Comparison of ENCODE assay signal across 11 cellular contexts in genomic region chr10:89553064-89553734, GRCh38. TPM values are rescaled to one million over a fixed set of nuclear protein-coding genes. Genes with fewer than 3 reads are reported as not detected.
A peak's percentile ranks its signal among the peaks of the same experiment; 100 is the strongest.
DNase-seq lines count a peak whose midpoint lies in the region; ATAC-seq, FAIRE-seq and TF ChIP-seq lines count a peak whose summit lies in the region.
"Had no signal": no experiment of that assay in that cellular context is flagged by ENCODE, and none has a peak within 500 bp of the region (broad histone marks: within the 10 kb centered on the region; RNA-seq: fewer than 3 reads in every experiment).

No MANE protein-coding gene starts in this region.

- H3K36me3 ChIP-seq in spleen: no peaks in the 10 kb centered on the region

- TF ChIP-seq CTCF in fibroblast of pulmonary artery (IDR thresholded peaks at IDR 0.05; ENCODE audit: low read length, missing control alignments) (no peak), progenitor cell of endocrine pancreas (IDR thresholded peaks at IDR 0.05; ENCODE audit: unreplicated experiment) (no peak), spleen (IDR thresholded peaks at IDR 0.05 in 8 of 11, conservative IDR thresholded peaks at IDR 0.05 in 3 of 11) (no peak), nephron progenitor cell (IDR thresholded peaks at IDR 0.05) (no peak)

- H3K27ac ChIP-seq in spleen: no peak overlapping the region

- TF ChIP-seq POLR2A in spleen (IDR thresholded peaks at IDR 0.05): no peak

- intact Hi-C loops in spleen (cut with DNase I; ENCODE audit: low total_unique reads): no loop called here

- H3K9me3 Mint-ChIP-seq in progenitor cell of endocrine pancreas (ENCODE audit: low read depth) (no peaks in the 10 kb centered on the region), immature natural killer cell (no peaks in the 10 kb centered on the region), nephron progenitor cell (peaks cover 8% of the 10 kb centered on the region)
- H3K9me3 Mint-ChIP-seq: memory B cell had no signal

- H3K27ac Mint-ChIP-seq in progenitor cell of endocrine pancreas (peak overlapping the region; percentile 85), immature natural killer cell (no peak overlapping the region), nephron progenitor cell (no peak overlapping the region)
- H3K27ac Mint-ChIP-seq: memory B cell had no signal

- no peak for ATAC-seq in GM18870 (IDR thresholded peaks at IDR 0.05; ENCODE audit: unreplicated experiment)

- H3K36me3 Mint-ChIP-seq in progenitor cell of endocrine pancreas (ENCODE audit: insufficient read depth): peaks cover 1% of the 10 kb centered on the region
- H3K36me3 Mint-ChIP-seq in immature natural killer cell: no peaks in the 10 kb centered on the region
- H3K36me3 Mint-ChIP-seq in nephron progenitor cell (ENCODE audit: low read depth): no peaks in the 10 kb centered on the region
- H3K36me3 Mint-ChIP-seq: memory B cell had no signal

- no peaks in the 10 kb centered on the region for H3K9me3 ChIP-seq in spleen

- no peaks in the 10 kb centered on the region for H3K4me1 ChIP-seq in spleen

- in situ Hi-C loops in Caki2 (cut with HindIII; ENCODE audit: low pct_unique_long_range_greater_than_20kb, low sequenced_read_pairs): no loop called here

- H3K4me3 ChIP-seq in fibroblast of pulmonary artery (replicated peaks; ENCODE audit: low read depth, low read length) (no peak overlapping the region), spleen (no peak overlapping the region)

- DNase-seq in Caki2 (ENCODE audit: low read depth): peak; percentile 91
- peak; percentile 97 for DNase-seq in RCC 7860 (ENCODE audit: low spot score)
- DNase-seq in fibroblast of pulmonary artery (ENCODE audit: low read depth): peak; percentile 95
- no peak for DNase-seq in progenitor cell of endocrine pancreas (ENCODE audit: low spot score, unreplicated experiment)
- DNase-seq in immature natural killer cell: no peak
- DNase-seq in spleen: no peak
- DNase-seq in nephron progenitor cell: no peak
- DNase-seq: DMS 273 treated with DMSO at 0.1 percent for 48 hours had no signal

- H3K27me3 Mint-ChIP-seq in progenitor cell of endocrine pancreas (no peaks in the 10 kb centered on the region), immature natural killer cell (ENCODE audit: low read depth in 3 of 3) (peaks cover 0 to 5% (median 4%) of the 10 kb centered on the region in 3 donors), nephron progenitor cell (ENCODE audit: low read depth, poor library complexity) (peaks cover 17% of the 10 kb centered on the region)

- H3K27me3 ChIP-seq in spleen (replicated peaks in 1 of 7): no peaks in the 10 kb centered on the region

- FAIRE-seq in RCC 7860 (lab: Jason Lieb, UNC): peak; percentile 98

- H3K4me3 Mint-ChIP-seq in progenitor cell of endocrine pancreas (ENCODE audit: low read depth) (no peak overlapping the region), immature natural killer cell (no peak overlapping the region), nephron progenitor cell (no peak overlapping the region)
- H3K4me3 Mint-ChIP-seq: memory B cell had no signal

- peaks cover 48% of the 10 kb centered on the region for H3K4me1 Mint-ChIP-seq in progenitor cell of endocrine pancreas (ENCODE audit: low read depth)
- no peaks in the 10 kb centered on the region for H3K4me1 Mint-ChIP-seq in immature natural killer cell
- H3K4me1 Mint-ChIP-seq in nephron progenitor cell: no peaks in the 10 kb centered on the region
- H3K4me1 Mint-ChIP-seq: memory B cell had no signal

- 75 to 91% (median 80%) methylated on average over 5 of the region's 5 CpGs for WGBS in spleen, 5 donors

RNA-seq across cellular contexts. Expression of gene SLC16A12, which starts 17.8 kb away (rescaled TPM):
- total RNA-seq in Caki2 (2014; rRNA removed; shearing (Covaris generic); ENCODE audit: low replicate concordance): 0.51 and 2.6 TPM in 2 replicates
- total RNA-seq in progenitor cell of endocrine pancreas (16.1 and 20.6 TPM in 2 replicates), spleen (under 1 TPM in 2 of 7 donors, not detected in 5; 0.07 to 0.13 TPM)
- polyA plus RNA-seq in immature natural killer cell (not detected), spleen (under 1 TPM; 0.02 to 0.19 (median 0.12) TPM)
- total RNA-seq: dermis microvascular lymphatic vessel endothelial cell had no signal

Comparison
In these comparisons a context has a peak if more than half of its experiments do, and no peak if none do; other contexts are left out.
1. DNase-seq: peak in Caki2 (single experiment), RCC 7860 (single experiment) and fibroblast of pulmonary artery (single experiment); none in progenitor cell of endocrine pancreas (single experiment), immature natural killer cell (0 of 3), spleen (single experiment) and nephron progenitor cell (single experiment).